ENCODE assay signal across 15 cellular contexts in the genomic region with DNA sequence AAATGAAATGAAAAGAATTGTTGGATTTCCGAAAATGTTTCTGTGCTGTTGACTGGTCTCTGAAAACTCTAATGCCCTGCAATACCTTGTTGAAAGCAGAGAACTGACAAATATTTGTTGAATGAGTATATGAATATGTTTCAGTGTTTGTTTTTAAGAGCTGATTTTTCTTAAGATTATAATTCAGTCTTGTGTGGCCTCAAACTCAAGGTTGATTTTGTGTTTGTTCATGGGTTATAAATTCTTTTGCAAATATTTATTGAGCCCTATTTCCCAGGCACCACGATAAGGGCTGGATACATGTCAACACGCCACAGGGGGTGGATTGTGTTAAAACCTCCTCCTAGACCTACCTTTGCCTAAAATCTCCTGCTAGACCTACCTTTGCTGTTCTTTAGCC.
A peak's percentile ranks its signal among the peaks of the same experiment; 100 is the strongest.
DNase-seq lines count a peak whose midpoint lies in the region; ATAC-seq, FAIRE-seq and TF ChIP-seq lines count a peak whose summit lies in the region.
"Had no signal": no experiment of that assay in that cellular context is flagged by ENCODE, and none has a peak within 500 bp of the region (broad histone marks: within the 10 kb centered on the region; RNA-seq: fewer than 3 reads in every experiment).

No MANE protein-coding gene starts in this region.

- H3K36me3 ChIP-seq in mammary epithelial cell (ENCODE audit: insufficient read depth, low read length) (no peaks in the 10 kb centered on the region), pancreas (no peaks in the 10 kb centered on the region), adrenal gland (replicated peaks in 1 of 2) (no peaks in the 10 kb centered on the region)
- H3K36me3 ChIP-seq: BE2C had no signal

- H3K9me3 ChIP-seq in mammary epithelial cell (replicated peaks; ENCODE audit: insufficient read depth, low read length) (no peaks in the 10 kb centered on the region), pancreas (no peaks in the 10 kb centered on the region), adrenal gland (replicated peaks in 1 of 3) (no peaks in the 10 kb centered on the region)
- H3K9me3 ChIP-seq: A549, BE2C had no signal

- intact Hi-C loops in mammary epithelial cell (cut with micrococcal nuclease), result no loop called here
- intact Hi-C loops in pancreas (cut with DNase I), result no loop called here
- intact Hi-C loops in adrenal gland (cut with DNase I), result no loop called here

- no TSS peak for BruUV-seq in mammary epithelial cell (replicated peaks; lab: Mats Ljungman, UMichigan)

- in situ Hi-C loops in T47D (cut with HindIII; ENCODE audit: low pct_unique_long_range_greater_than_20kb, low sequenced_read_pairs), result no loop called here
- in situ Hi-C loops in mammary epithelial cell (cut with MboI; ENCODE audit: low sequenced_read_pairs in 2 of 2), result no loop called here

- no peaks in the 10 kb centered on the region for H3K4me1 ChIP-seq in mammary epithelial cell (ENCODE audit: insufficient read depth, low read length)
- H3K4me1 ChIP-seq in pancreas, result peaks cover 9 to 13% (median 10%) of the 10 kb centered on the region in 3 donors
- H3K4me1 ChIP-seq in adrenal gland (replicated peaks in 1 of 2), result no peaks in the 10 kb centered on the region
- H3K4me1 ChIP-seq: A549, BE2C had no signal

- TF ChIP-seq CTCF in mammary epithelial cell (conservative IDR thresholded peaks at IDR 0.05 in 1 of 2, IDR thresholded peaks at IDR 0.05 in 1 of 2; ENCODE audit: extremely low read depth in 1 of 2, insufficient read depth in 1 of 2, low read depth in 1 of 2, low read length in 2 of 2), result no peak
- no peak for TF ChIP-seq CTCF in pancreas (IDR thresholded peaks at IDR 0.05)
- TF ChIP-seq CTCF in adrenal gland (IDR thresholded peaks at IDR 0.05), result no peak

- H3K9ac ChIP-seq in mammary epithelial cell (ENCODE audit: insufficient read depth, low read length), result no peak overlapping the region

- dilution Hi-C loops in mammary epithelial cell (cut with HindIII; ENCODE audit: low sequenced_read_pairs), result no loop called here

- H3K4me3 ChIP-seq in mammary epithelial cell (replicated peaks in 1 of 3; ENCODE audit: insufficient read depth in 1 of 3, low read depth in 2 of 3, low read length in 3 of 3), result no peak overlapping the region
- no peak overlapping the region for H3K4me3 ChIP-seq in pancreas
- H3K4me3 ChIP-seq in adrenal gland, result no peak overlapping the region
- H3K4me3 ChIP-seq: A549 had no signal

- H3K4me2 ChIP-seq in mammary epithelial cell (ENCODE audit: insufficient read depth, low read depth, low read length), result no peak overlapping the region
- H3K4me2 ChIP-seq: A549 had no signal

- peak; percentile 81 to 96 (median 93) for ATAC-seq in pancreas
- ATAC-seq: A549; CD8-positive, alpha-beta T cell; HCT116 had no signal

- H2AFZ ChIP-seq in mammary epithelial cell (ENCODE audit: low read depth, low read length), result no peak overlapping the region

- WGBS in mammary epithelial cell (ENCODE audit: low coverage, missing lambda C conversion rate), result 80% methylated on average over 1 of the region's 3 CpGs
- WGBS in pancreas, 2 donors, result 12 to 13% methylated on average over 3 of the region's 3 CpGs
- 44 to 62% (median 54%) methylated on average over 3 of the region's 3 CpGs for WGBS in adrenal gland, 4 donors

- H3K27me3 ChIP-seq in mammary epithelial cell (ENCODE audit: insufficient read depth, low read length), result no peaks in the 10 kb centered on the region
- H3K27me3 ChIP-seq in pancreas, result no peaks in the 10 kb centered on the region
- H3K27me3 ChIP-seq in adrenal gland, result no peaks in the 10 kb centered on the region

- no peak for FAIRE-seq in pancreas (lab: Jason Lieb, UNC)
- FAIRE-seq: A549, D721Med had no signal

- CTCF ChIA-PET in mammary epithelial cell (lab: Charles Lee; ENCODE audit: low non-redundant PET), result no interaction called here

- no peaks in the 10 kb centered on the region for H3K79me2 ChIP-seq in mammary epithelial cell (ENCODE audit: insufficient read depth, low read length)

- no peaks in the 10 kb centered on the region for H4K20me1 ChIP-seq in mammary epithelial cell (ENCODE audit: insufficient read depth, low read length)

- no peak overlapping the region for H3K27ac ChIP-seq in mammary epithelial cell (ENCODE audit: insufficient read depth, low read depth, low read length)
- H3K27ac ChIP-seq in pancreas, result peak overlapping the region in 1 of 4 donors; percentile 36
- no peak overlapping the region for H3K27ac ChIP-seq in adrenal gland
- H3K27ac ChIP-seq: A549 had no signal

- TF ChIP-seq POLR2A in adrenal gland (IDR thresholded peaks at IDR 0.05), result no peak

- DNase-seq in T47D (ENCODE audit: low read depth in 1 of 2, low spot score in 1 of 2) (peak; percentile 29 to 78), mammary epithelial cell (no peak), NCI-H69 (lab: John Stamatoyannopoulos, UW) (peak; percentile 39), pancreas (peak in 4 of 6 donors; percentile 20 to 53 (median 50)), NCI-H146 treated with DMSO at 0.1 percent for 48 hours (lab: John Stamatoyannopoulos, UW; ENCODE audit: unreplicated experiment) (no peak), A172 (ENCODE audit: low spot score) (no peak), adrenal gland (no peak)
- DNase-seq: BE2C; CD8-positive, alpha-beta T cell; COR-L47; IMR-90; KBM-7 had no signal

Comparison
In these comparisons a context has a peak if more than half of its experiments do, and no peak if none do; other contexts are left out.
1. DNase-seq: peak in T47D (2 of 2), NCI-H69 (single experiment) and pancreas (4 of 6); none in mammary epithelial cell (single experiment), NCI-H146 treated with DMSO at 0.1 percent for 48 hours (single experiment), A172 (single experiment) and adrenal gland (0 of 7).